Comparison of ENCODE assay signal across 16 cellular contexts in the genomic region with DNA sequence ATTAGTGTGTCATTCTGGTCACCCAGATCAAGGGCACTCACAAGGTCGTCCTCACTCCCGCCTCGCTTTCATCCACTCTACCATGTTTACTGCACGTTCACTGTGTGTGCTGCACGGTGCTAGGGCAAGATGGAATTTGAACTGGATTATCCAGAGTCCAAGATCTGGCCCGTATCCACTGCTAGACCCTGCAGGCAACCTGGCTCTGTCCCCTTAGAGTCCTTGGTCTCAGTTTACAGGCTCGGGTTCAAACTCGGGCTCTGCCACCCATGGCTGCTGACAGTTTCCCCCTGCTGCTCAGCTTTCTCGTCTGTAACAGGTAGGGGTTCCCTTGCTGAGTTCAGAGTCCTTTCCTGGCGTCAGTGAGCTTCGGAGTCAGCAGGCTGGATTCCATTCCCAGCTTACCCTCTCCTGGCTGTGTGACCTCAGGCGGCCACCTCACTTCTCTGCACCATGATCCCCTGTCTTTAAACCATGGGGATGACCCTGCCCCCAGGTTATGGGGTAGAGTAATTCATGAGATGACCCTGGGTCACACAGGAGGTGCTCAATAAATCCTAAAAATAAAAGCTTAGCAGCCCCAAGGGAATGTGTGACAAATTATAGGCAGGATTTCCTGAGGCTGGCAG.
"Had no signal": no experiment of that assay in that cellular context is flagged by ENCODE, and none has a peak within 500 bp of the region (broad histone marks: within the 10 kb centered on the region; RNA-seq: fewer than 3 reads in every experiment).

No MANE protein-coding gene starts in this region.

- H3K4me1 ChIP-seq: transverse colon had no signal

- H3K36me3 ChIP-seq: transverse colon had no signal

- DNase-seq: activated B cell treated with CpG ODN at 0.5 μM for 24 hours; activated CD4-positive, alpha-beta T cell treated with anti-CD3 and anti-CD28 coated beads, Interleukin-2, amount 10 ng/mL, durations not matched to agents 24 days and 14 days; activated CD8-positive, alpha-beta memory T cell treated with anti-CD3 and anti-CD28 coated beads for 24 hours; activated naive CD4-positive, alpha-beta T cell treated with anti-CD3 and anti-CD28 coated beads, Interleukin-2, amount 50 U/mL, for 16 hours; caudate nucleus; effector memory CD8-positive, alpha-beta T cell; erythroblast; immature natural killer cell; left cardiac atrium; stimulated activated CD4-positive, alpha-beta T cell treated with anti-CD3 and anti-CD28 coated beads, Interleukin-2, amount 100 ng/mL, for 24 hours; stimulated activated naive B cell treated with anti-CD40 and anti-IgM and Interleukin-4, amounts not matched to agents 10 μg/mL and 1 μg/mL and 100 μg/mL, for 72 hours; substantia nigra; T-helper 17 cell; transverse colon had no signal

- ATAC-seq: effector memory CD8-positive, alpha-beta T cell; natural killer cell treated with Interleukin-12 subunit alpha and Interleukin-12 subunit beta and Interleukin-15 and Interleukin-18, amount 100 ng/mL, for 72 hours; stimulated activated naive B cell treated with anti-CD40 and anti-IgM and Interleukin-4, amounts not matched to agents 10 μg/mL and 1 μg/mL and 100 μg/mL, for 72 hours; T-helper 17 cell had no signal

- H3K9me3 ChIP-seq: transverse colon had no signal

- H3K4me3 ChIP-seq: coronary artery, transverse colon had no signal

- H3K27ac ChIP-seq: coronary artery, transverse colon had no signal

- H3K27me3 ChIP-seq: transverse colon had no signal
